19 cellular contexts compared by ENCODE assay signal in the genomic region with DNA sequence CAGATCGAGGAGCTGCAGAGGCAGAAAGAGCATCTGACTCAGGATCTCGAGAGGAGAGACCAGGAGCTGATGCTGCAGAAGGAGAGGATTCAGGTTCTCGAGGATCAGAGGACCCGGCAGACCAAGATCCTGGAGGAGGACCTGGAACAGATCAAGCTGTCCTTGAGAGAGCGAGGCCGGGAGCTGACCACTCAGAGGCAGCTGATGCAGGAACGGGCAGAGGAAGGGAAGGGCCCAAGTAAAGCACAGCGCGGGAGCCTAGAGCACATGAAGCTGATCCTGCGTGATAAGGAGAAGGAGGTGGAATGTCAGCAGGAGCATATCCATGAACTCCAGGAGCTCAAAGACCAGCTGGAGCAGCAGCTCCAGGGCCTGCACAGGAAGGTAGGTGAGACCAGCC. TPM values are rescaled to one million over a fixed set of nuclear protein-coding genes. Genes with fewer than 3 reads are reported as not detected.
A peak's percentile ranks its signal among the peaks of the same experiment; 100 is the strongest.
DNase-seq lines count a peak whose midpoint lies in the region; ATAC-seq and TF ChIP-seq lines count a peak whose summit lies in the region.
"Had no signal": no experiment of that assay in that cellular context is flagged by ENCODE, and none has a peak within 500 bp of the region (broad histone marks: within the 10 kb centered on the region; RNA-seq: fewer than 3 reads in every experiment).

No MANE protein-coding gene starts in this region.

- H3K27ac Mint-ChIP-seq in activated naive CD4-positive, alpha-beta T cell treated with anti-CD3 and anti-CD28 coated beads, Interleukin-2, amount 50 U/mL, for 72 hours: peak overlapping the region; percentile 73 to 81
- no peak overlapping the region for H3K27ac Mint-ChIP-seq in activated naive CD4-positive, alpha-beta T cell treated with anti-CD3 and anti-CD28 coated beads, Interleukin-2, amount 10 ng/mL, durations not matched to agents 7 days and 5 days
- peak overlapping the region; percentile 50 for H3K27ac Mint-ChIP-seq in activated T-helper 1 cell treated with anti-CD3 and anti-CD28 coated beads, Interleukin-12 subunit alpha, Interleukin-12 subunit beta, Interleukin-2, Interleukin-4 antibody, amounts not matched to agents 30 ng/mL and 10 ng/mL and 1 ng/mL, durations not matched to agents 14 hours and 24 hours and 36 hours
- peak overlapping the region in 4 of 6 donors; percentile 66 to 93 (median 86) for H3K27ac Mint-ChIP-seq in naive B cell

- intact Hi-C loops in activated T-helper 1 cell treated with anti-CD3 and anti-CD28 coated beads, Interleukin-12 subunit alpha, Interleukin-12 subunit beta, Interleukin-2, Interleukin-4 antibody, amounts not matched to agents 30 ng/mL and 10 ng/mL and 1 ng/mL, durations not matched to agents 14 hours and 24 hours and 36 hours (cut with micrococcal nuclease): no loop called here
- intact Hi-C loops in testis (cut with DNase I; ENCODE audit: low total_unique reads): no loop called here

- H3K27me3 Mint-ChIP-seq in activated naive CD4-positive, alpha-beta T cell treated with anti-CD3 and anti-CD28 coated beads, Interleukin-2, amount 10 ng/mL, durations not matched to agents 7 days and 5 days: no peaks in the 10 kb centered on the region
- no peaks in the 10 kb centered on the region for H3K27me3 Mint-ChIP-seq in activated T-helper 1 cell treated with anti-CD3 and anti-CD28 coated beads, Interleukin-12 subunit alpha, Interleukin-12 subunit beta, Interleukin-2, Interleukin-4 antibody, amounts not matched to agents 30 ng/mL and 10 ng/mL and 1 ng/mL, durations not matched to agents 14 hours and 24 hours and 36 hours (ENCODE audit: insufficient read depth)
- H3K27me3 Mint-ChIP-seq in naive B cell: no peaks in the 10 kb centered on the region

- TF ChIP-seq CTCF in testis (IDR thresholded peaks at IDR 0.05): no peak

- CTCF ChIA-PET in activated naive CD4-positive, alpha-beta T cell treated with anti-CD3 and anti-CD28 coated beads, Interleukin-2, amount 10 ng/mL, durations not matched to agents 7 days and 5 days (lab: Charles Lee): interaction anchor here (1.0 kb wide), 2 partner anchors 24 to 451 kb away, joined by 3 read pairs; a partner anchor contains a TSS

- H3K27ac ChIP-seq in testis: no peak overlapping the region
- H3K27ac ChIP-seq: A549, HL-60 had no signal

- H3K27me3 ChIP-seq in testis: no peaks in the 10 kb centered on the region

- no peak for DNase-seq in activated naive CD4-positive, alpha-beta T cell treated with anti-CD3 and anti-CD28 coated beads, Interleukin-2, amount 50 U/mL, for 72 hours (ENCODE audit: low spot score in 2 of 2)
- DNase-seq in activated naive CD4-positive, alpha-beta T cell treated with anti-CD3 and anti-CD28 coated beads, Interleukin-2, amount 10 ng/mL, durations not matched to agents 7 days and 5 days: no peak
- DNase-seq in activated T-helper 1 cell treated with anti-CD3 and anti-CD28 coated beads, Interleukin-12 subunit alpha, Interleukin-12 subunit beta, Interleukin-2, Interleukin-4 antibody, amounts not matched to agents 30 ng/mL and 10 ng/mL and 1 ng/mL, durations not matched to agents 14 hours and 24 hours and 36 hours (ENCODE audit: low spot score): no peak
- no peak for DNase-seq in naive B cell
- peak; percentile 43 for DNase-seq in testis
- DNase-seq in RKO (ENCODE audit: low spot score): no peak
- DNase-seq in DMS53 treated with DMSO at 0.1 percent for 48 hours (lab: John Stamatoyannopoulos, UW; ENCODE audit: unreplicated experiment): no peak
- DNase-seq: COR-L47; DMS153; HCEC 1CT; NCI-H187; NK-92 treated with Interleukin-12 subunit alpha and Interleukin-12 subunit beta, amount 100 ng/mL, for 24 hours; OCI-M1; RPMI8226 had no signal

- H3K4me1 ChIP-seq in testis: peaks cover 12% of the 10 kb centered on the region
- H3K4me1 ChIP-seq: A549 had no signal

- no peaks in the 10 kb centered on the region for H3K9me3 Mint-ChIP-seq in activated naive CD4-positive, alpha-beta T cell treated with anti-CD3 and anti-CD28 coated beads, Interleukin-2, amount 50 U/mL, for 72 hours
- H3K9me3 Mint-ChIP-seq in activated naive CD4-positive, alpha-beta T cell treated with anti-CD3 and anti-CD28 coated beads, Interleukin-2, amount 10 ng/mL, durations not matched to agents 7 days and 5 days: no peaks in the 10 kb centered on the region
- no peaks in the 10 kb centered on the region for H3K9me3 Mint-ChIP-seq in activated T-helper 1 cell treated with anti-CD3 and anti-CD28 coated beads, Interleukin-12 subunit alpha, Interleukin-12 subunit beta, Interleukin-2, Interleukin-4 antibody, amounts not matched to agents 30 ng/mL and 10 ng/mL and 1 ng/mL, durations not matched to agents 14 hours and 24 hours and 36 hours
- no peaks in the 10 kb centered on the region for H3K9me3 Mint-ChIP-seq in naive B cell
- H3K9me3 Mint-ChIP-seq: IgD-negative memory B cell had no signal

- H3K9me3 ChIP-seq in testis: no peaks in the 10 kb centered on the region
- H3K9me3 ChIP-seq: A549 had no signal

- peaks cover 23% of the 10 kb centered on the region for H3K4me1 Mint-ChIP-seq in activated naive CD4-positive, alpha-beta T cell treated with anti-CD3 and anti-CD28 coated beads, Interleukin-2, amount 10 ng/mL, durations not matched to agents 7 days and 5 days
- peaks cover 18% of the 10 kb centered on the region for H3K4me1 Mint-ChIP-seq in activated T-helper 1 cell treated with anti-CD3 and anti-CD28 coated beads, Interleukin-12 subunit alpha, Interleukin-12 subunit beta, Interleukin-2, Interleukin-4 antibody, amounts not matched to agents 30 ng/mL and 10 ng/mL and 1 ng/mL, durations not matched to agents 14 hours and 24 hours and 36 hours (ENCODE audit: low read depth)
- H3K4me1 Mint-ChIP-seq in naive B cell: peaks cover 59 to 70% (median 69%) of the 10 kb centered on the region in 3 donors

- H3K36me3 ChIP-seq in testis (ENCODE audit: low read depth, missing control alignments): no peaks in the 10 kb centered on the region

- TF ChIP-seq POLR2A in testis (IDR thresholded peaks at IDR 0.05): no peak

- no peak for ATAC-seq in activated naive CD4-positive, alpha-beta T cell treated with anti-CD3 and anti-CD28 coated beads, Interleukin-2, amount 50 U/mL, for 72 hours
- ATAC-seq in naive B cell (ENCODE audit: low read depth in 2 of 2): no peak
- no peak for ATAC-seq in HG03439 (IDR thresholded peaks at IDR 0.05; ENCODE audit: unreplicated experiment)
- ATAC-seq: A549 had no signal

- H3K4me3 ChIP-seq in testis: no peak overlapping the region
- H3K4me3 ChIP-seq: A549 had no signal

- WGBS in testis, 2 donors: 25 to 48% methylated on average over 10 of the region's 10 CpGs

- H3K4me3 Mint-ChIP-seq in activated naive CD4-positive, alpha-beta T cell treated with anti-CD3 and anti-CD28 coated beads, Interleukin-2, amount 10 ng/mL, durations not matched to agents 7 days and 5 days: no peak overlapping the region
- no peak overlapping the region for H3K4me3 Mint-ChIP-seq in activated T-helper 1 cell treated with anti-CD3 and anti-CD28 coated beads, Interleukin-12 subunit alpha, Interleukin-12 subunit beta, Interleukin-2, Interleukin-4 antibody, amounts not matched to agents 30 ng/mL and 10 ng/mL and 1 ng/mL, durations not matched to agents 14 hours and 24 hours and 36 hours
- peak overlapping the region in 1 of 8 donors; percentile 65 for H3K4me3 Mint-ChIP-seq in naive B cell

- H3K36me3 Mint-ChIP-seq in activated naive CD4-positive, alpha-beta T cell treated with anti-CD3 and anti-CD28 coated beads, Interleukin-2, amount 50 U/mL, for 72 hours: peaks cover 26 to 40% of the 10 kb centered on the region in 2 donors
- peaks cover 69% of the 10 kb centered on the region for H3K36me3 Mint-ChIP-seq in activated naive CD4-positive, alpha-beta T cell treated with anti-CD3 and anti-CD28 coated beads, Interleukin-2, amount 10 ng/mL, durations not matched to agents 7 days and 5 days
- peaks cover 67% of the 10 kb centered on the region for H3K36me3 Mint-ChIP-seq in activated T-helper 1 cell treated with anti-CD3 and anti-CD28 coated beads, Interleukin-12 subunit alpha, Interleukin-12 subunit beta, Interleukin-2, Interleukin-4 antibody, amounts not matched to agents 30 ng/mL and 10 ng/mL and 1 ng/mL, durations not matched to agents 14 hours and 24 hours and 36 hours (ENCODE audit: low read depth)
- H3K36me3 Mint-ChIP-seq in naive B cell: peaks cover 24 to 76% of the 10 kb centered on the region in 2 donors

RNA-seq across cellular contexts. Expression of a gene that starts 26.2 kb away (rescaled TPM):
- total RNA-seq in activated naive CD4-positive, alpha-beta T cell treated with anti-CD3 and anti-CD28 coated beads, Interleukin-2, amount 50 U/mL, for 72 hours: not detected
- not detected in 2 replicates for total RNA-seq in activated T-helper 1 cell treated with anti-CD3 and anti-CD28 coated beads, Interleukin-12 subunit alpha, Interleukin-12 subunit beta, Interleukin-2, Interleukin-4 antibody, amounts not matched to agents 30 ng/mL and 10 ng/mL and 1 ng/mL, durations not matched to agents 14 hours and 24 hours and 36 hours
- polyA plus RNA-seq in naive B cell (ENCODE audit: low read depth in 6 of 6) (not detected), testis (ENCODE audit: insufficient read depth, low read depth, low replicate concordance) (47.2 TPM)
- total RNA-seq in testis: 10 to 100 TPM in 1 of 2 donors, 1 to 10 TPM in 1; 8.5 to 17.3 TPM
- total RNA-seq: LHCN-M2 had no signal
- polyA plus RNA-seq: A549, IgD-negative memory B cell had no signal

RNA-seq across cellular contexts. Expression of a gene that starts 38.6 kb away (rescaled TPM):
- total RNA-seq in activated naive CD4-positive, alpha-beta T cell treated with anti-CD3 and anti-CD28 coated beads, Interleukin-2, amount 50 U/mL, for 72 hours: 100 to 1,000 TPM; 132 to 150 TPM
- total RNA-seq in activated T-helper 1 cell treated with anti-CD3 and anti-CD28 coated beads, Interleukin-12 subunit alpha, Interleukin-12 subunit beta, Interleukin-2, Interleukin-4 antibody, amounts not matched to agents 30 ng/mL and 10 ng/mL and 1 ng/mL, durations not matched to agents 14 hours and 24 hours and 36 hours: 132 and 137 TPM in 2 replicates
- polyA plus RNA-seq in naive B cell (ENCODE audit: low read depth in 6 of 6) (100 to 1,000 TPM; 103 to 141 (median 117) TPM), testis (ENCODE audit: insufficient read depth, low read depth, low replicate concordance) (493 TPM)
- 100 to 1,000 TPM; 337 to 338 TPM for total RNA-seq in testis

RNA-seq across cellular contexts. Expression of a gene that starts 47.9 kb away (rescaled TPM):
- 10 to 100 TPM; 62.5 to 74.7 TPM for total RNA-seq in activated naive CD4-positive, alpha-beta T cell treated with anti-CD3 and anti-CD28 coated beads, Interleukin-2, amount 50 U/mL, for 72 hours
- 44.4 and 45.6 TPM in 2 replicates for total RNA-seq in activated T-helper 1 cell treated with anti-CD3 and anti-CD28 coated beads, Interleukin-12 subunit alpha, Interleukin-12 subunit beta, Interleukin-2, Interleukin-4 antibody, amounts not matched to agents 30 ng/mL and 10 ng/mL and 1 ng/mL, durations not matched to agents 14 hours and 24 hours and 36 hours
- polyA plus RNA-seq in naive B cell (ENCODE audit: low read depth in 6 of 6): 10 to 100 TPM in 1 of 6 donors, 1 to 10 TPM in 4, not detected in 1; 3.4 to 20.5 (median 5.2) TPM
- 10 to 100 TPM; 41.2 to 54.5 TPM for total RNA-seq in testis
- 68.6 TPM for polyA plus RNA-seq in testis (ENCODE audit: insufficient read depth, low read depth, low replicate concordance)
